8 cellular contexts compared by ENCODE assay signal in the genomic region with DNA sequence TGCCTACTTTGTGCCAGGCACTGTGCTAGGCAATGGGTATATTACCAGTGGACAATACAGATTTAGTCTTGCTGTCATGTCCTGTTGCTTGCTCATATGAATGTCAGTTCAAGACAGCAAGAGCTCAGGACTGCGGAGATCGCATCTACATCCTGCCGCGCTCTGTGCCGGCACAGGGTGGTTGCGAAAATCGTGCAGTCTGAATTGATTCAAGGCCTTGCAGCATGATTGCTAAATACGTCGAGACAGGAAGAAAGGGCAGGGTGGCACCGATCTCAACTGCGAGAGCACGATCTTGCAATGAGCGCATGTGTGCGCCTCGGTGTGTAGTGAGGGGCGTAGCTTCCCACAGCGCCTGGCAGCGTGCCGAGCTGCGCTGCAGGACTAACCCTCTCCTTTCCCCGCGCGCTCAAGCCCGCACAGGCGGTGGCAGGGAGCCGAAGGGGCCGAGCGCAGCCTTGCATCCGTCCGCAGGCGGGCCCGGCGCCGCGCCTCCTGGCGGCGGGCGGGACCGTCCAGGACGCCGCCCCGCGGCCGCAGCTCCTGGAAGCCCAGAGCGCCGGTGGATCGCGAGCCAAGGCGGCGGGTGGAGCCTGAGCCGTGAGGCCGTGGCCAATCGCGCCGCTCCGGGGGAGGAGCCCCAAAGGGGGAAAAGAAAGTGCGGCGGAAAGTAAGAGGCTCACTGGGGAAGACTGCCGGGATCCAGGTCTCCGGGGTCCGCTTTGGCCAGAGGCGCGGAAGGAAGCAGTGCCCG. TPM values are rescaled to one million over a fixed set of nuclear protein-coding genes. Genes with fewer than 3 reads are reported as not detected.
DNase-seq lines count a peak whose midpoint lies in the region; ATAC-seq lines count a peak whose summit lies in the region.

A gene with protein sequence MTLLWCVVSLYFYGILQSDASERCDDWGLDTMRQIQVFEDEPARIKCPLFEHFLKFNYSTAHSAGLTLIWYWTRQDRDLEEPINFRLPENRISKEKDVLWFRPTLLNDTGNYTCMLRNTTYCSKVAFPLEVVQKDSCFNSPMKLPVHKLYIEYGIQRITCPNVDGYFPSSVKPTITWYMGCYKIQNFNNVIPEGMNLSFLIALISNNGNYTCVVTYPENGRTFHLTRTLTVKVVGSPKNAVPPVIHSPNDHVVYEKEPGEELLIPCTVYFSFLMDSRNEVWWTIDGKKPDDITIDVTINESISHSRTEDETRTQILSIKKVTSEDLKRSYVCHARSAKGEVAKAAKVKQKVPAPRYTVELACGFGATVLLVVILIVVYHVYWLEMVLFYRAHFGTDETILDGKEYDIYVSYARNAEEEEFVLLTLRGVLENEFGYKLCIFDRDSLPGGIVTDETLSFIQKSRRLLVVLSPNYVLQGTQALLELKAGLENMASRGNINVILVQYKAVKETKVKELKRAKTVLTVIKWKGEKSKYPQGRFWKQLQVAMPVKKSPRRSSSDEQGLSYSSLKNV (plus strand): TSS at position 677 of the 754 bp plus-strand sequence. CDS start 50,205 bp downstream, outside the sequence.

- DNase-seq in AG08395 (ENCODE audit: low spot score): peak; percentile 95
- DNase-seq in NCI-H226: peak; percentile 96
- DNase-seq in activated CD4-positive, CD25-positive, alpha-beta regulatory T cell treated with anti-CD3 and anti-CD28 coated beads, Interleukin-2, amount 50 U/mL, for 72 hours: peak; percentile 81
- DNase-seq in cerebellum (ENCODE audit: low spot score): peak; percentile 64
- DNase-seq in kidney glomerular epithelial cell (lab: John Stamatoyannopoulos, UW): peak; percentile 86
- peak; percentile 65 to 80 for DNase-seq in stimulated activated CD4-positive, alpha-beta T cell treated with anti-CD3 and anti-CD28 coated beads, Interleukin-15, amount 100 ng/mL, for 48 hours (ENCODE audit: low read depth in 2 of 2)

- peak; percentile 99 for ATAC-seq in GM18868 (IDR thresholded peaks at IDR 0.05; ENCODE audit: unreplicated experiment)
- ATAC-seq in HG03135 (IDR thresholded peaks at IDR 0.05; ENCODE audit: unreplicated experiment): peak; percentile 98

RNA-seq across cellular contexts. Expression of the gene that starts here (rescaled TPM):
- 6.4 TPM for total RNA-seq in cerebellum

Comparison
In these comparisons a context has a peak if more than half of its experiments do, and no peak if none do; other contexts are left out.
1. Peak in every context shown above with its lines: DNase-seq and ATAC-seq.